ENCODE assay signal across 8 cellular contexts in genomic region chr5:128538249-128539037, GRCh38. TPM values are rescaled to one million over a fixed set of nuclear protein-coding genes. Genes with fewer than 3 reads are reported as not detected.
DNase-seq lines count a peak whose midpoint lies in the region; ATAC-seq and TF ChIP-seq lines count a peak whose summit lies in the region.

No MANE protein-coding gene starts in this region.

- DNase-seq in Calu3 (peak; percentile 16), NCI-H146 treated with DMSO at 0.1 percent for 48 hours (lab: John Stamatoyannopoulos, UW; ENCODE audit: unreplicated experiment) (peak; percentile 43), dorsolateral prefrontal cortex (peak in 2 of 10 donors; percentile 29 to 35), lung (ENCODE audit: low spot score) (no peak), G401 (ENCODE audit: low spot score) (no peak), activated gamma-delta T cell treated with Interleukin-2 at 50 U/mL for 16 hours (no peak)

- H3K27ac Mint-ChIP-seq in Calu3 (ENCODE audit: unreplicated experiment) = no peak overlapping the region

- 1 to 2% methylated on average over 62 to 65 of the region's 65 CpGs for WGBS in lung, 2 donors
- under 1% methylated on average over 65 of the region's 65 CpGs for WGBS in urinary bladder

- H3K36me3 ChIP-seq in lung (ENCODE audit: control insufficient read depth in 2 of 2, insufficient read depth in 2 of 2, low read length in 2 of 2) (no peaks in the 10 kb centered on the region), urinary bladder (ENCODE audit: insufficient read depth) (no peaks in the 10 kb centered on the region)

- in situ Hi-C loops in G401 (cut with HindIII; ENCODE audit: low sequenced_read_pairs) = no loop called here

- H3K4me1 ChIP-seq in lung (ENCODE audit: control insufficient read depth in 2 of 2, insufficient read depth in 2 of 2, low read length in 2 of 2) (peaks cover 0 to 12% of the 10 kb centered on the region in 2 donors), urinary bladder (ENCODE audit: insufficient read depth) (no peaks in the 10 kb centered on the region)

- peaks cover 14% of the 10 kb centered on the region for H3K4me1 Mint-ChIP-seq in Calu3 (ENCODE audit: low read depth, unreplicated experiment)

- CTCF ChIA-PET in Calu3 (lab: Charles Lee) = no interaction called here

- intact Hi-C loops in Calu3 (cut with micrococcal nuclease; ENCODE audit: unreplicated experiment) (no loop called here), dorsolateral prefrontal cortex (cut with DNase I) (no loop called here)

- H3K27ac ChIP-seq in dorsolateral prefrontal cortex (peak overlapping the region in 1 of 59 donors; percentile 1), lung (ENCODE audit: low read depth in 1 of 2, low read length in 1 of 2) (peak overlapping the region in 1 of 2 donors; percentile 82), urinary bladder (ENCODE audit: low read depth) (no peak overlapping the region)

- peaks cover 19% of the 10 kb centered on the region for H3K27me3 Mint-ChIP-seq in Calu3 (ENCODE audit: unreplicated experiment)

- ATAC-seq in lung (ENCODE audit: insufficient read depth, low FRiP score) (peak; percentile 45), HG02884 (IDR thresholded peaks at IDR 0.05; ENCODE audit: unreplicated experiment) (no peak)

- BruUV-seq in Calu3 (replicated peaks; lab: Mats Ljungman, UMichigan) = no TSS peak

- H3K4me3 Mint-ChIP-seq in Calu3 (ENCODE audit: low read depth, unreplicated experiment) = peak overlapping the region; percentile 66

- peaks cover 0 to 7% of the 10 kb centered on the region in 2 donors for H3K9me3 ChIP-seq in lung (ENCODE audit: control insufficient read depth in 2 of 2, insufficient read depth in 1 of 2, low read length in 1 of 2)

- TF ChIP-seq CTCF in Calu3 (IDR thresholded peaks at IDR 0.05; ENCODE audit: unreplicated experiment) (no peak), dorsolateral prefrontal cortex (IDR thresholded peaks at IDR 0.05 in 54 of 56, conservative IDR thresholded peaks at IDR 0.05 in 2 of 56; ENCODE audit: low read depth in 1 of 56, partially characterized antibody in 56 of 56) (no peak), lung (IDR thresholded peaks at IDR 0.05; ENCODE audit: control extremely low read depth, extremely low read depth) (no peak)

- H3K27me3 ChIP-seq in dorsolateral prefrontal cortex (peaks cover 0 to 59% (median 46%) of the 10 kb centered on the region in 45 donors), lung (ENCODE audit: control insufficient read depth, insufficient read depth) (peaks cover 12% of the 10 kb centered on the region)

- H3K4me3 ChIP-seq in dorsolateral prefrontal cortex (peak overlapping the region; percentile 24 to 71 (median 55)), lung (peak overlapping the region; percentile 2), urinary bladder (ENCODE audit: low read depth, low read length) (peak overlapping the region; percentile 62)

- H3K9me3 Mint-ChIP-seq in Calu3 (ENCODE audit: low read depth, unreplicated experiment) = peaks cover 3% of the 10 kb centered on the region

- H3K36me3 Mint-ChIP-seq in Calu3 (ENCODE audit: insufficient read depth, unreplicated experiment) = peaks cover 21% of the 10 kb centered on the region

RNA-seq across cellular contexts. Expression of gene FBN2, which starts 0.4 kb away (rescaled TPM):
- total RNA-seq in Calu3 (2022) (0.22 and 0.31 TPM in 2 replicates), dorsolateral prefrontal cortex (1 to 10 TPM in 44 of 120 experiments, under 1 TPM in 76; 0.13 to 3.1 (median 0.87) TPM), lung (10 to 100 TPM in 1 of 2 donors, 1 to 10 TPM in 1; 1.3 to 13.1 TPM), urinary bladder (138 TPM)
- polyA plus RNA-seq in lung (under 1 TPM; 0.06 to 0.76 TPM), urinary bladder (0.62 TPM)
- 4.4 and 4.7 TPM in 2 replicates for total RNA-seq in G401 (2014; rRNA removed; shearing (Covaris generic))

Comparison
In these comparisons a context has a peak if more than half of its experiments do, and no peak if none do; other contexts are left out.
1. DNase-seq: peak in Calu3 (single experiment) and NCI-H146 treated with DMSO at 0.1 percent for 48 hours (single experiment); none in lung (single experiment), G401 (single experiment) and activated gamma-delta T cell treated with Interleukin-2 at 50 U/mL for 16 hours (single experiment).
2. H3K4me3 ChIP-seq: peak in every context shown above with its lines; median percentile 62 in urinary bladder; 55 in dorsolateral prefrontal cortex; 2 in lung.